Comparison of ENCODE assay signal across 8 cellular contexts in the genomic region with DNA sequence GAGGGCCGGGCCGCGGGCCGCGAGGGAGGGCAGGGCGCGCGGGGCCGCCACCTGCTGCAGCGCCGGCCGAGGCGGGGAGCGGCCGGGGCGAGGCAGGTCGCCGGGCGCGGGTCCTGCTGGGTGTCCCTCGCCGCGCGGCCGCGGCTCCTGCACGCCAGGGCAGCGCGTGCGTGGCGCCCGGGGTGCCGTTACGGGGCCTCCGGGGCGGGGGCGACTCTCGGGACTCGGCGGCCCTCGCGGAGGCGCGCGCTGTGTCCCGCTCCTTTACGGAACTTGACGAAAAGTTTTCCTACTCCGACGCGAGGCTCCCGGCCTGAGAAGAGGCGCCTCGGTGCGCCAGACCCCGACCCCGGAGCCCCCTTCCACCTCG. TPM values are rescaled to one million over a fixed set of nuclear protein-coding genes. Genes with fewer than 3 reads are reported as not detected.
A peak's percentile ranks its signal among the peaks of the same experiment; 100 is the strongest.
DNase-seq lines count a peak whose midpoint lies in the region; ATAC-seq lines count a peak whose summit lies in the region.

No MANE protein-coding gene starts in this region.

- DNase-seq in T-helper 1 cell, result no peak
- DNase-seq in SK-N-MC (ENCODE audit: low read depth, low spot score), result no peak
- peak in 1 of 3 experiments; percentile 22 for DNase-seq in effector memory CD8-positive, alpha-beta T cell
- DNase-seq in naive thymus-derived CD8-positive, alpha-beta T cell, result peak in 3 of 10 donors; percentile 23 to 47 (median 40)
- DNase-seq in amniotic stem cell (lab: John Stamatoyannopoulos, UW), result no peak
- no peak for DNase-seq in HuH-7 (ENCODE audit: low spot score)

- H3K9ac ChIP-seq in SK-N-MC (ENCODE audit: insufficient read length), result peak overlapping the region; percentile 51

- H3K36me3 ChIP-seq in SK-N-MC (ENCODE audit: insufficient read depth, low read length), result no peaks in the 10 kb centered on the region

- H3K4me1 Mint-ChIP-seq in T-helper 1 cell treated with Interleukin-12 subunit alpha and Interleukin-12 subunit beta and Interleukin-4 antibody, amounts not matched to agents 30 μg/mL and 1 μg/mL, for 36 hours (ENCODE audit: low read depth), result peaks cover 60% of the 10 kb centered on the region
- peaks cover 35 to 43% of the 10 kb centered on the region in 2 donors for H3K4me1 Mint-ChIP-seq in effector memory CD8-positive, alpha-beta T cell (ENCODE audit: low read depth in 2 of 2)
- peaks cover 26 to 59% (median 57%) of the 10 kb centered on the region in 4 donors for H3K4me1 Mint-ChIP-seq in naive thymus-derived CD8-positive, alpha-beta T cell

- no peaks in the 10 kb centered on the region for H3K9me3 Mint-ChIP-seq in T-helper 1 cell treated with Interleukin-12 subunit alpha and Interleukin-12 subunit beta and Interleukin-4 antibody, amounts not matched to agents 30 μg/mL and 1 μg/mL, for 36 hours
- H3K9me3 Mint-ChIP-seq in effector memory CD8-positive, alpha-beta T cell, result no peaks in the 10 kb centered on the region
- no peaks in the 10 kb centered on the region for H3K9me3 Mint-ChIP-seq in naive thymus-derived CD8-positive, alpha-beta T cell

- no peak overlapping the region for H3K27ac ChIP-seq in SK-N-MC

- POLR2A ChIA-PET in naive thymus-derived CD8-positive, alpha-beta T cell (lab: Charles Lee), result interaction anchor here (0.7 to 6.1 kb wide), 20 partner anchors 8 to 269 kb away, joined by 3 to 66 read pairs (median 11); a partner anchor contains a TSS

- peak overlapping the region; percentile 78 for H3K4me3 ChIP-seq in SK-N-MC

- H3K9me3 ChIP-seq in SK-N-MC (ENCODE audit: low read depth, low read length), result no peaks in the 10 kb centered on the region

- no peaks in the 10 kb centered on the region for H3K27me3 Mint-ChIP-seq in T-helper 1 cell treated with Interleukin-12 subunit alpha and Interleukin-12 subunit beta and Interleukin-4 antibody, amounts not matched to agents 30 μg/mL and 1 μg/mL, for 36 hours (ENCODE audit: low read depth)
- H3K27me3 Mint-ChIP-seq in effector memory CD8-positive, alpha-beta T cell, result no peaks in the 10 kb centered on the region
- H3K27me3 Mint-ChIP-seq in naive thymus-derived CD8-positive, alpha-beta T cell, result no peaks in the 10 kb centered on the region

- H3K27ac Mint-ChIP-seq in T-helper 1 cell treated with Interleukin-12 subunit alpha and Interleukin-12 subunit beta and Interleukin-4 antibody, amounts not matched to agents 30 μg/mL and 1 μg/mL, for 36 hours, result peak overlapping the region; percentile 93
- peak overlapping the region; percentile 91 to 95 for H3K27ac Mint-ChIP-seq in effector memory CD8-positive, alpha-beta T cell
- H3K27ac Mint-ChIP-seq in naive thymus-derived CD8-positive, alpha-beta T cell, result peak overlapping the region in 7 of 10 donors; percentile 68 to 95 (median 89)

- ATAC-seq in HG02884 (IDR thresholded peaks at IDR 0.05; ENCODE audit: unreplicated experiment), result peak; percentile 26
- ATAC-seq in effector memory CD8-positive, alpha-beta T cell (replicated peaks), result no peak
- ATAC-seq in naive thymus-derived CD8-positive, alpha-beta T cell, result peak in 1 of 2 donors; percentile 12

- peaks cover 6% of the 10 kb centered on the region for H3K36me3 Mint-ChIP-seq in T-helper 1 cell treated with Interleukin-12 subunit alpha and Interleukin-12 subunit beta and Interleukin-4 antibody, amounts not matched to agents 30 μg/mL and 1 μg/mL, for 36 hours (ENCODE audit: low read depth)
- H3K36me3 Mint-ChIP-seq in effector memory CD8-positive, alpha-beta T cell (ENCODE audit: insufficient read depth), result peaks cover 11% of the 10 kb centered on the region
- no peaks in the 10 kb centered on the region for H3K36me3 Mint-ChIP-seq in naive thymus-derived CD8-positive, alpha-beta T cell

- H3K4me3 Mint-ChIP-seq in T-helper 1 cell treated with Interleukin-12 subunit alpha and Interleukin-12 subunit beta and Interleukin-4 antibody, amounts not matched to agents 30 μg/mL and 1 μg/mL, for 36 hours, result peak overlapping the region; percentile 94
- peak overlapping the region; percentile 91 to 96 for H3K4me3 Mint-ChIP-seq in effector memory CD8-positive, alpha-beta T cell
- peak overlapping the region; percentile 85 to 95 (median 90) for H3K4me3 Mint-ChIP-seq in naive thymus-derived CD8-positive, alpha-beta T cell

RNA-seq across cellular contexts. Expression of a gene that starts 0.3 kb away (rescaled TPM):
- total RNA-seq in naive thymus-derived CD8-positive, alpha-beta T cell, result 10 to 100 TPM; 77.3 to 78.2 TPM
- polyA plus RNA-seq in naive thymus-derived CD8-positive, alpha-beta T cell, result 10 to 100 TPM; 34.8 to 47.0 (median 36.7) TPM
